Comparison of ENCODE assay signal across 15 cellular contexts in genomic region chr21:40471103-40471502, GRCh38.
DNase-seq lines count a peak whose midpoint lies in the region; ATAC-seq and TF ChIP-seq lines count a peak whose summit lies in the region.
"Had no signal": no experiment of that assay in that cellular context is flagged by ENCODE, and none has a peak within 500 bp of the region (broad histone marks: within the 10 kb centered on the region; RNA-seq: fewer than 3 reads in every experiment).

No MANE protein-coding gene starts in this region.

- intact Hi-C loops in lower leg skin (cut with DNase I; ENCODE audit: low total_unique reads): no loop called here

- no peak overlapping the region for H3K4me3 ChIP-seq in lower leg skin (ENCODE audit: low read depth, poor library complexity, severe bottlenecking)

- no peak for TF ChIP-seq POLR2A in lower leg skin (IDR thresholded peaks at IDR 0.05)

- DNase-seq in Ammon's horn (ENCODE audit: low spot score): peak; percentile 21
- DNase-seq in KG1 (lab: John Stamatoyannopoulos, UW): peak; percentile 10
- DNase-seq in OCI-M1 (lab: John Stamatoyannopoulos, UW): peak; percentile 13
- DNase-seq in epithelial cell of prostate (ENCODE audit: low read depth, low spot score): peak; percentile 8
- no peak for DNase-seq in kidney tubule cell (ENCODE audit: low spot score)
- no peak for DNase-seq in lower leg skin (ENCODE audit: low spot score in 2 of 2)
- DNase-seq: Calu3, GF-D8, NCI-H1092, NCI-H1694 treated with DMSO at 0.1 percent for 48 hours, NCI-H446, SIG-M5, SW 1271 had no signal

- no peak for TF ChIP-seq CTCF in lower leg skin (IDR thresholded peaks at IDR 0.05)

- 53 to 55% methylated on average over 2 of the region's 2 CpGs for WGBS in lower leg skin, 2 donors

- ATAC-seq in GM21360 (IDR thresholded peaks at IDR 0.05; ENCODE audit: unreplicated experiment) (no peak), HG03342 (IDR thresholded peaks at IDR 0.05; ENCODE audit: unreplicated experiment) (no peak)

- no peak overlapping the region for H3K27ac ChIP-seq in epithelial cell of prostate

Comparison
In these comparisons a context has a peak if more than half of its experiments do, and no peak if none do; other contexts are left out.
1. DNase-seq: peak in Ammon's horn (single experiment), KG1 (single experiment), OCI-M1 (single experiment) and epithelial cell of prostate (single experiment); none in kidney tubule cell (single experiment) and lower leg skin (0 of 2).